Comparison of ENCODE assay signal across 1 cellular context in the genomic region with DNA sequence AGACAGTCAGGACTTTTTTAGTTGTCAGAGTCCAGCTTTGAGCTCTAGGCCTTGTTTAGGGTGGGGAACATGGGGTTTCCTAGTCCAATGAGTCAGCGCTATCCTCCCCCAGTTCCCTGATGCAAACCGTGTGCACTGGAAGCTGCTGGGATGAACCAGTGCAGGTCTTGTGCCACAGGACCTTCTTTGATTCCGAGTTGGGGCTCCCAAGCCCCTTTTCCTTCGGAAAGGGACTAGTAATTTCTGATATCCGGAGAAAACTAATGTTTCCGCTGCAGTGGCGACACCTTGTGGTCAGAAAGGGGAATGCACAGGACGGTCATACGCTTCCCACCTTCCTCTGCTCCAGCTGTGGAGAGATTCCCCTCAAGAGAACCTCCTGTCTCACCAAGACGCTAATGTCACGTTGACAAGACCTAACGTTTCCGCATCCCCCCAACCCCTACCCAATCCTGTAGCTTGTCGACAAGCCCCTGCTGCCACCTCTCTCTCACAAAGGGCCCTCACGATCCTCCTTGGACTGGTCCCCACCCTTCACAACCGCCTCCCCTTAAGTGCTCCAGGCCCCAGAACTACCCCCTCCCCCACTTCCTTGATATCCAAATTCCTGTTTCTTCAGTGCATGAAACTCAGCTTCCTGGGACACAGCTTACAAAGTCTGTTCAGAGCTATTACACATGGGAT.
TF ChIP-seq lines count a peak whose summit lies in the region.

No MANE protein-coding gene starts in this region.

TF ChIP-seq in GM23338, 12 proteins besides CTCF, POLR2A, EP300 and RAD21 (continued from another document):
- TF ChIP-seq, protein P1, sequence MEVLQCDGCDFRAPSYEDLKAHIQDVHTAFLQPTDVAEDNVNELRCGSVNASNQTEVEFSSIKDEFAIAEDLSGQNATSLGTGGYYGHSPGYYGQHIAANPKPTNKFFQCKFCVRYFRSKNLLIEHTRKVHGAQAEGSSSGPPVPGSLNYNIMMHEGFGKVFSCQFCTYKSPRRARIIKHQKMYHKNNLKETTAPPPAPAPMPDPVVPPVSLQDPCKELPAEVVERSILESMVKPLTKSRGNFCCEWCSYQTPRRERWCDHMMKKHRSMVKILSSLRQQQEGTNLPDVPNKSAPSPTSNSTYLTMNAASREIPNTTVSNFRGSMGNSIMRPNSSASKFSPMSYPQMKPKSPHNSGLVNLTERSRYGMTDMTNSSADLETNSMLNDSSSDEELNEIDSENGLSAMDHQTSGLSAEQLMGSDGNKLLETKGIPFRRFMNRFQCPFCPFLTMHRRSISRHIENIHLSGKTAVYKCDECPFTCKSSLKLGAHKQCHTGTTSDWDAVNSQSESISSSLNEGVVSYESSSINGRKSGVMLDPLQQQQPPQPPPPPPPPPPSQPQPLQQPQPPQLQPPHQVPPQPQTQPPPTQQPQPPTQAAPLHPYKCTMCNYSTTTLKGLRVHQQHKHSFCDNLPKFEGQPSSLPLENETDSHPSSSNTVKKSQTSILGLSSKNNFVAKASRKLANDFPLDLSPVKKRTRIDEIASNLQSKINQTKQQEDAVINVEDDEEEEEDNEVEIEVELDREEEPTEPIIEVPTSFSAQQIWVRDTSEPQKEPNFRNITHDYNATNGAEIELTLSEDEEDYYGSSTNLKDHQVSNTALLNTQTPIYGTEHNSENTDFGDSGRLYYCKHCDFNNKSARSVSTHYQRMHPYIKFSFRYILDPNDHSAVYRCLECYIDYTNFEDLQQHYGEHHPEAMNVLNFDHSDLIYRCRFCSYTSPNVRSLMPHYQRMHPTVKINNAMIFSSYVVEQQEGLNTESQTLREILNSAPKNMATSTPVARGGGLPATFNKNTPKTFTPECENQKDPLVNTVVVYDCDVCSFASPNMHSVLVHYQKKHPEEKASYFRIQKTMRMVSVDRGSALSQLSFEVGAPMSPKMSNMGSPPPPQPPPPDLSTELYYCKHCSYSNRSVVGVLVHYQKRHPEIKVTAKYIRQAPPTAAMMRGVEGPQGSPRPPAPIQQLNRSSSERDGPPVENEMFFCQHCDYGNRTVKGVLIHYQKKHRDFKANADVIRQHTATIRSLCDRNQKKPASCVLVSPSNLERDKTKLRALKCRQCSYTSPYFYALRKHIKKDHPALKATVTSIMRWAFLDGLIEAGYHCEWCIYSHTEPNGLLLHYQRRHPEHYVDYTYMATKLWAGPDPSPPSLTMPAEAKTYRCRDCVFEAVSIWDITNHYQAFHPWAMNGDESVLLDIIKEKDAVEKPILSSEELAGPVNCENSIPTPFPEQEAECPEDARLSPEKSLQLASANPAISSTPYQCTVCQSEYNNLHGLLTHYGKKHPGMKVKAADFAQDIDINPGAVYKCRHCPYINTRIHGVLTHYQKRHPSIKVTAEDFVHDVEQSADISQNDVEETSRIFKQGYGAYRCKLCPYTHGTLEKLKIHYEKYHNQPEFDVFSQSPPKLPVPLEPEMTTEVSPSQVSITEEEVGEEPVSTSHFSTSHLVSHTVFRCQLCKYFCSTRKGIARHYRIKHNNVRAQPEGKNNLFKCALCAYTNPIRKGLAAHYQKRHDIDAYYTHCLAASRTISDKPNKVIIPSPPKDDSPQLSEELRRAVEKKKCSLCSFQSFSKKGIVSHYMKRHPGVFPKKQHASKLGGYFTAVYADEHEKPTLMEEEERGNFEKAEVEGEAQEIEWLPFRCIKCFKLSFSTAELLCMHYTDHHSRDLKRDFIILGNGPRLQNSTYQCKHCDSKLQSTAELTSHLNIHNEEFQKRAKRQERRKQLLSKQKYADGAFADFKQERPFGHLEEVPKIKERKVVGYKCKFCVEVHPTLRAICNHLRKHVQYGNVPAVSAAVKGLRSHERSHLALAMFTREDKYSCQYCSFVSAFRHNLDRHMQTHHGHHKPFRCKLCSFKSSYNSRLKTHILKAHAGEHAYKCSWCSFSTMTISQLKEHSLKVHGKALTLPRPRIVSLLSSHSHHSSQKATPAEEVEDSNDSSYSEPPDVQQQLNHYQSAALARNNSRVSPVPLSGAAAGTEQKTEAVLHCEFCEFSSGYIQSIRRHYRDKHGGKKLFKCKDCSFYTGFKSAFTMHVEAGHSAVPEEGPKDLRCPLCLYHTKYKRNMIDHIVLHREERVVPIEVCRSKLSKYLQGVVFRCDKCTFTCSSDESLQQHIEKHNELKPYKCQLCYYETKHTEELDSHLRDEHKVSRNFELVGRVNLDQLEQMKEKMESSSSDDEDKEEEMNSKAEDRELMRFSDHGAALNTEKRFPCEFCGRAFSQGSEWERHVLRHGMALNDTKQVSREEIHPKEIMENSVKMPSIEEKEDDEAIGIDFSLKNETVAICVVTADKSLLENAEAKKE (CRISPR knock-in tag; IDR thresholded peaks at IDR 0.05), result no peak
